8 cellular contexts compared by ENCODE assay signal in the genomic region with DNA sequence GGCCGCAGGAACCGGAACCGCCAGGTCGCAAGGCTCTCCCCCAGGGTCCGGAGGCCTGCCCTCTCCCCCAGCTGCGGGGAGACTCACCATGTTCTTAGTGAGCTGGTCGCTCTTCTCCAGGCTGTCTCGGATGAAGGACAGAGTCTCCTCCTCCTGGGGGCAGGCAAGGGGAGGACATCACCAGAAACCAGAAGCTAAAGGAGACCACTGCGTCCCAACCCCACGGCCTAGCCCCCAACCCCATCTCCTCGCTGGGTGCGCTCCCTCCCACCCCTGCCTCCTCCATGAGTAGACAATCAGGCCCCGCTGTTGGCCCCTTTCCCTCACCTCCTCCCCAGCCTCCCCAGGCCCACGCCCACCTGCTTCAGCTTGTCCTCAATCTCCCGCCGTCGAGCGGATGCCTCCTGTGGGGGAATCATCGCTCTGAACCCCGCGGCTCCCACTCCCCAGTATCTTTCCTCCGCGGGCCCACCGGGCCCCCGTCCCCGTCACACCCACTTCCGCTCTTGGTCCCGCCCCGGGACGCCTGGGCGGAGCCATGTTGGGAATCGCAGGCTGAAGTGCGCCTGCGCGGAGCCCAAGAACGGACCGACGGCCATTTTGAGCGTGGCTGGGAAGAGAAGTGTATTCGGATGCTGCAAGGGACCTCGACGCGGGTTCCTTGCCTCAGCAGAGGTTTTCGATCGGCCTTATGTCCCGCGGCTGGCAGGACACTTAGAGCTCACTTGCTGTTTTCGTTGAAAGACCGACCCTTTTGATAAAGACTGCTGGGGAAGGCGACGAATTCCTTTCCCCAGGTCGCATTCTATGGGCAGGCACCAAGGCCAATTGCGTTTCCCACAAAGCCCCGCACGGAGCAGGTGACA. TPM values are rescaled to one million over a fixed set of nuclear protein-coding genes. Genes with fewer than 3 reads are reported as not detected.
A peak's percentile ranks its signal among the peaks of the same experiment; 100 is the strongest.
DNase-seq lines count a peak whose midpoint lies in the region; ATAC-seq and TF ChIP-seq lines count a peak whose summit lies in the region.

A gene with protein sequence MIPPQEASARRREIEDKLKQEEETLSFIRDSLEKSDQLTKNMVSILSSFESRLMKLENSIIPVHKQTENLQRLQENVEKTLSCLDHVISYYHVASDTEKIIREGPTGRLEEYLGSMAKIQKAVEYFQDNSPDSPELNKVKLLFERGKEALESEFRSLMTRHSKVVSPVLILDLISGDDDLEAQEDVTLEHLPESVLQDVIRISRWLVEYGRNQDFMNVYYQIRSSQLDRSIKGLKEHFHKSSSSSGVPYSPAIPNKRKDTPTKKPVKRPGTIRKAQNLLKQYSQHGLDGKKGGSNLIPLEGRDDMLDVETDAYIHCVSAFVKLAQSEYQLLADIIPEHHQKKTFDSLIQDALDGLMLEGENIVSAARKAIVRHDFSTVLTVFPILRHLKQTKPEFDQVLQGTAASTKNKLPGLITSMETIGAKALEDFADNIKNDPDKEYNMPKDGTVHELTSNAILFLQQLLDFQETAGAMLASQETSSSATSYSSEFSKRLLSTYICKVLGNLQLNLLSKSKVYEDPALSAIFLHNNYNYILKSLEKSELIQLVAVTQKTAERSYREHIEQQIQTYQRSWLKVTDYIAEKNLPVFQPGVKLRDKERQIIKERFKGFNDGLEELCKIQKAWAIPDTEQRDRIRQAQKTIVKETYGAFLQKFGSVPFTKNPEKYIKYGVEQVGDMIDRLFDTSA (minus strand): TSS at position 514 of the 866 bp plus-strand sequence. CDS start 95 bp downstream, at position 419.

- H3K27me3 ChIP-seq in colonic mucosa, result no peaks in the 10 kb centered on the region

- H3K36me3 ChIP-seq in colonic mucosa, result no peaks in the 10 kb centered on the region

- H3K4me1 ChIP-seq in colonic mucosa, result peaks cover 8% of the 10 kb centered on the region

- no peaks in the 10 kb centered on the region for H3K9me3 ChIP-seq in colonic mucosa

- peak within 1 kb of the TSS; percentile 88 to 95 for H3K9ac ChIP-seq in colonic mucosa (ENCODE audit: low read depth in 2 of 2, low read length in 2 of 2)

- in situ Hi-C loops in ACHN (cut with HindIII; ENCODE audit: low pct_ligation_motif_present, low pct_unique_long_range_greater_than_20kb, low sequenced_read_pairs), result no loop called here

- ATAC-seq in GM18909 (IDR thresholded peaks at IDR 0.05; ENCODE audit: poor library complexity, unreplicated experiment) (peak; percentile 89), HG03442 (IDR thresholded peaks at IDR 0.05; ENCODE audit: unreplicated experiment) (peak; percentile 80), left lobe of liver (peak; percentile 97)

- peak within 1 kb of the TSS; percentile 55 for H3K27ac ChIP-seq in colonic mucosa

- intact Hi-C loops in colonic mucosa (cut with DNase I), result no loop called here

- H3K4me3 ChIP-seq in colonic mucosa, result peak within 1 kb of the TSS; percentile 89

- TF ChIP-seq CTCF in colonic mucosa (IDR thresholded peaks at IDR 0.05), result no peak

- DNase-seq in ACHN, result peak; percentile 96
- DNase-seq in NCI-H524 treated with DMSO at 0.1 percent for 48 hours (lab: John Stamatoyannopoulos, UW), result peak; percentile 88
- DNase-seq in activated CD4-positive, alpha-beta T cell treated with anti-CD3 and anti-CD28 coated beads for 48 hours, result peak; percentile 94
- peak; percentile 94 for DNase-seq in colonic mucosa
- peak; percentile 93 for DNase-seq in left lobe of liver (ENCODE audit: low spot score)
- peak; percentile 94 to 96 for DNase-seq in stimulated activated CD4-positive, alpha-beta T cell treated with anti-CD3 and anti-CD28 coated beads, Interleukin-2, amount 100 ng/mL, for 24 hours

RNA-seq across cellular contexts. Expression of the gene that starts here (rescaled TPM):
- 10 to 100 TPM; 88.0 to 95.0 TPM for total RNA-seq in colonic mucosa
- 51.3 TPM for total RNA-seq in left lobe of liver

Comparison
In these comparisons a context has a peak if more than half of its experiments do, and no peak if none do; other contexts are left out.
1. Peak in every context shown above with its lines: DNase-seq, ATAC-seq, H3K4me3 ChIP-seq and H3K27ac ChIP-seq.